ENCODE assay signal across 18 cellular contexts in genomic region chr2:186348200-186348599, GRCh38.
DNase-seq lines count a peak whose midpoint lies in the region; ATAC-seq and TF ChIP-seq lines count a peak whose summit lies in the region.
"Had no signal": no experiment of that assay in that cellular context is flagged by ENCODE, and none has a peak within 500 bp of the region (broad histone marks: within the 10 kb centered on the region; RNA-seq: fewer than 3 reads in every experiment).

No MANE protein-coding gene starts in this region.

- H3K4me1 ChIP-seq in foreskin keratinocyte: peaks cover 15% of the 10 kb centered on the region

- no peak overlapping the region for H3K27ac ChIP-seq in foreskin keratinocyte
- H3K27ac ChIP-seq: dorsolateral prefrontal cortex, lower lobe of right lung had no signal

- H3K27me3 ChIP-seq in foreskin keratinocyte: no peaks in the 10 kb centered on the region
- H3K27me3 ChIP-seq: dorsolateral prefrontal cortex had no signal

- no peak overlapping the region for H3K4me3 Mint-ChIP-seq in activated T-helper 2 cell treated with anti-CD3 and anti-CD28 coated beads, Interferon-gamma antibody, Interleukin-2, Interleukin-4, amounts not matched to agents 10 μg/mL and 5 μg/mL and 100 μg/mL, durations not matched to agents 14 hours and 24 hours and 36 hours (ENCODE audit: low read depth)
- H3K4me3 Mint-ChIP-seq: activated naive CD4-positive, alpha-beta T cell treated with anti-CD3 and anti-CD28 coated beads, Interleukin-2, amount 10 ng/mL, durations not matched to agents 7 days and 5 days; CD8-positive, alpha-beta memory T cell; HFFc6; WTC11 had no signal

- H3K4me3 ChIP-seq in AG10803 (ENCODE audit: low read length): no peak overlapping the region
- no peak overlapping the region for H3K4me3 ChIP-seq in cardiac fibroblast (replicated peaks in 1 of 2; ENCODE audit: low read depth in 2 of 2, low read length in 2 of 2)
- H3K4me3 ChIP-seq: dorsolateral prefrontal cortex, lower lobe of right lung had no signal

- peaks cover 3% of the 10 kb centered on the region for H3K9me3 Mint-ChIP-seq in activated T-helper 2 cell treated with anti-CD3 and anti-CD28 coated beads, Interferon-gamma antibody, Interleukin-2, Interleukin-4, amounts not matched to agents 10 μg/mL and 5 μg/mL and 100 μg/mL, durations not matched to agents 14 hours and 24 hours and 36 hours
- H3K9me3 Mint-ChIP-seq: activated naive CD4-positive, alpha-beta T cell treated with anti-CD3 and anti-CD28 coated beads, Interleukin-2, amount 10 ng/mL, durations not matched to agents 7 days and 5 days had no signal

- H3K27ac Mint-ChIP-seq in activated T-helper 2 cell treated with anti-CD3 and anti-CD28 coated beads, Interferon-gamma antibody, Interleukin-2, Interleukin-4, amounts not matched to agents 10 μg/mL and 5 μg/mL and 100 μg/mL, durations not matched to agents 14 hours and 24 hours and 36 hours: no peak overlapping the region
- H3K27ac Mint-ChIP-seq: activated naive CD4-positive, alpha-beta T cell treated with anti-CD3 and anti-CD28 coated beads, Interleukin-2, amount 10 ng/mL, durations not matched to agents 7 days and 5 days; CD8-positive, alpha-beta memory T cell; HFFc6; WTC11 had no signal

- TF ChIP-seq CTCF in AG10803 (conservative IDR thresholded peaks at IDR 0.05; ENCODE audit: low read length): no peak
- TF ChIP-seq CTCF in cardiac fibroblast (IDR thresholded peaks at IDR 0.05; ENCODE audit: low read depth, low read length): no peak
- TF ChIP-seq CTCF in foreskin keratinocyte (conservative IDR thresholded peaks at IDR 0.05): no peak

- H3K36me3 Mint-ChIP-seq in activated T-helper 2 cell treated with anti-CD3 and anti-CD28 coated beads, Interferon-gamma antibody, Interleukin-2, Interleukin-4, amounts not matched to agents 10 μg/mL and 5 μg/mL and 100 μg/mL, durations not matched to agents 14 hours and 24 hours and 36 hours (ENCODE audit: low read depth): no peaks in the 10 kb centered on the region
- H3K36me3 Mint-ChIP-seq: activated naive CD4-positive, alpha-beta T cell treated with anti-CD3 and anti-CD28 coated beads, Interleukin-2, amount 10 ng/mL, durations not matched to agents 7 days and 5 days had no signal

- no peaks in the 10 kb centered on the region for H3K27me3 Mint-ChIP-seq in activated T-helper 2 cell treated with anti-CD3 and anti-CD28 coated beads, Interferon-gamma antibody, Interleukin-2, Interleukin-4, amounts not matched to agents 10 μg/mL and 5 μg/mL and 100 μg/mL, durations not matched to agents 14 hours and 24 hours and 36 hours (ENCODE audit: low read depth)
- H3K27me3 Mint-ChIP-seq: activated naive CD4-positive, alpha-beta T cell treated with anti-CD3 and anti-CD28 coated beads, Interleukin-2, amount 10 ng/mL, durations not matched to agents 7 days and 5 days; CD8-positive, alpha-beta memory T cell had no signal

- H3K4me1 Mint-ChIP-seq in activated T-helper 2 cell treated with anti-CD3 and anti-CD28 coated beads, Interferon-gamma antibody, Interleukin-2, Interleukin-4, amounts not matched to agents 10 μg/mL and 5 μg/mL and 100 μg/mL, durations not matched to agents 14 hours and 24 hours and 36 hours (ENCODE audit: low read depth): peaks cover 2% of the 10 kb centered on the region
- H3K4me1 Mint-ChIP-seq: activated naive CD4-positive, alpha-beta T cell treated with anti-CD3 and anti-CD28 coated beads, Interleukin-2, amount 10 ng/mL, durations not matched to agents 7 days and 5 days had no signal

- DNase-seq in AG10803 (ENCODE audit: low read depth) (peak; percentile 6), NCI-H69 (lab: John Stamatoyannopoulos, UW) (peak; percentile 12), cardiac fibroblast (ENCODE audit: low read depth in 2 of 2) (peak; percentile 36 to 61), foreskin keratinocyte (peak; percentile 32 to 53), NCI-H1105 treated with DMSO at 0.1 percent for 48 hours (lab: John Stamatoyannopoulos, UW) (no peak)
- DNase-seq in activated T-helper 2 cell treated with anti-CD3 and anti-CD28 coated beads, Interferon-gamma antibody, Interleukin-2, Interleukin-4, amounts not matched to agents 10 μg/mL and 5 μg/mL and 100 μg/mL, durations not matched to agents 14 hours and 24 hours and 36 hours (ENCODE audit: low spot score): no peak
- no peak for DNase-seq in effector CD8-positive, alpha-beta T cell (lab: John Stamatoyannopoulos, UW)
- DNase-seq: activated naive CD4-positive, alpha-beta T cell treated with anti-CD3 and anti-CD28 coated beads, Interleukin-2, amount 10 ng/mL, durations not matched to agents 7 days and 5 days; anterior cingulate cortex; CD8-positive, alpha-beta memory T cell; central memory CD4-positive, alpha-beta T cell; dorsolateral prefrontal cortex; HFFc6; lower lobe of right lung; NCI-H524 treated with DMSO at 0.1 percent for 48 hours; stimulated activated CD4-positive, alpha-beta T cell treated with anti-CD3 and anti-CD28 coated beads, Interleukin-1b, Interleukin-23, amount 100 ng/mL, for 48 hours had no signal

- intact Hi-C loops in activated T-helper 2 cell treated with anti-CD3 and anti-CD28 coated beads, Interferon-gamma antibody, Interleukin-2, Interleukin-4, amounts not matched to agents 10 μg/mL and 5 μg/mL and 100 μg/mL, durations not matched to agents 14 hours and 24 hours and 36 hours (cut with micrococcal nuclease): no loop called here

- ATAC-seq in foreskin keratinocyte (peak; percentile 31), HG03097 (IDR thresholded peaks at IDR 0.05; ENCODE audit: low FRiP score, unreplicated experiment) (no peak)
- ATAC-seq: lower lobe of right lung, WTC11 had no signal

Comparison
In these comparisons a context has a peak if more than half of its experiments do, and no peak if none do; other contexts are left out.
1. DNase-seq: peak in AG10803 (single experiment), NCI-H69 (single experiment), cardiac fibroblast (2 of 2) and foreskin keratinocyte (2 of 2); none in NCI-H1105 treated with DMSO at 0.1 percent for 48 hours (single experiment), activated T-helper 2 cell treated with anti-CD3 and anti-CD28 coated beads, Interferon-gamma antibody, Interleukin-2, Interleukin-4, amounts not matched to agents 10 μg/mL and 5 μg/mL and 100 μg/mL, durations not matched to agents 14 hours and 24 hours and 36 hours (single experiment) and effector CD8-positive, alpha-beta T cell (single experiment).